In the genomic region with DNA sequence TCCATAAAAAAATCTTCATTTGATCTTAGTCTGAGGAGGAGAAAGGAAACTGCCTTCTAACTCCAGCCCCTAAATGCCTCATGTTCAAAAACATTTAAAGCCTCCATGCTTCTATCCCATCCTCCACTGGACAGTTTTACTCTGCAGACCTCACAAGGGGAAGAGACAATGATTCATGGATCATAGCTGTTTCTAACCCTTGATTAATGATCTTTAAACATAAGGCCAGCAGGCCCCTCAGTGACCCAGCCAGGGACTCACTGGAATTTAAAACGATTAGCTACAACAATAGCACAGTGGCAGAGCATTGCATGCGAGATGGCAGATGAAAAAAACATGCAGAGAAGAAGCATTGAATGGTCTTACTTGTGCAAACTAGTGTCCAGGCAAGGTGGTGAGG, we compare ENCODE assay signal across 19 cellular contexts. TPM values are rescaled to one million over a fixed set of nuclear protein-coding genes. Genes with fewer than 3 reads are reported as not detected.
DNase-seq lines count a peak whose midpoint lies in the region; ATAC-seq, FAIRE-seq and TF ChIP-seq lines count a peak whose summit lies in the region.
"Had no signal": no experiment of that assay in that cellular context is flagged by ENCODE, and none has a peak within 500 bp of the region (broad histone marks: within the 10 kb centered on the region; RNA-seq: fewer than 3 reads in every experiment).

No MANE protein-coding gene starts in this region.

- H3K4me1 Mint-ChIP-seq in astrocyte (ENCODE audit: low read depth, unreplicated experiment), result peaks cover 27% of the 10 kb centered on the region
- peaks cover 25% of the 10 kb centered on the region for H3K4me1 Mint-ChIP-seq in activated T-cell treated with anti-CD3 and anti-CD28 coated beads, Interleukin-2, amount 50 U/mL, for 24 hours (ENCODE audit: low read depth)

- no peak overlapping the region for H3K27ac ChIP-seq in astrocyte (ENCODE audit: low read depth, low read length)
- H3K27ac ChIP-seq in dorsolateral prefrontal cortex, result no peak overlapping the region
- H3K27ac ChIP-seq: RWPE1 had no signal

- no peak overlapping the region for H3K9ac ChIP-seq in astrocyte (ENCODE audit: low read length)

- DNase-seq in NCI-H82 (lab: John Stamatoyannopoulos, UW) (peak; percentile 45), NCI-H82 treated with DMSO at 0.1 percent for 48 hours (lab: John Stamatoyannopoulos, UW; ENCODE audit: unreplicated experiment) (no peak), astrocyte (ENCODE audit: low read depth) (peak; percentile 30), kidney tubule cell (ENCODE audit: low spot score) (peak; percentile 37), dorsolateral prefrontal cortex (no peak), NCI-H345 (lab: John Stamatoyannopoulos, UW) (no peak)
- DNase-seq in activated T-cell treated with anti-CD3 and anti-CD28 coated beads, Interleukin-2, amount 50 U/mL, for 24 hours, result no peak
- DNase-seq: 8988T; BE2C; CD4-positive, alpha-beta T cell; DMS79 treated with DMSO at 0.1 percent for 48 hours; KG1; NCI-H1436; NCI-H2081; NCI-H524 treated with DMSO at 0.1 percent for 48 hours had no signal

- peaks cover 18% of the 10 kb centered on the region for H3K36me3 Mint-ChIP-seq in astrocyte (ENCODE audit: low read depth, unreplicated experiment)
- H3K36me3 Mint-ChIP-seq in activated T-cell treated with anti-CD3 and anti-CD28 coated beads, Interleukin-2, amount 50 U/mL, for 24 hours (ENCODE audit: low read depth), result peaks cover 80% of the 10 kb centered on the region

- H3K9me3 Mint-ChIP-seq in astrocyte (ENCODE audit: unreplicated experiment), result no peaks in the 10 kb centered on the region
- H3K9me3 Mint-ChIP-seq in activated T-cell treated with anti-CD3 and anti-CD28 coated beads, Interleukin-2, amount 50 U/mL, for 24 hours, result no peaks in the 10 kb centered on the region
- H3K9me3 Mint-ChIP-seq: CD4-positive, alpha-beta T cell had no signal

- intact Hi-C loops in dorsolateral prefrontal cortex (cut with DNase I), result no loop called here

- peaks cover 55% of the 10 kb centered on the region for H3K79me2 ChIP-seq in astrocyte (ENCODE audit: insufficient read depth, low read length)

- TF ChIP-seq CTCF in astrocyte (IDR thresholded peaks at IDR 0.05; ENCODE audit: insufficient read depth, low read depth, low read length), result no peak
- no peak for TF ChIP-seq CTCF in dorsolateral prefrontal cortex (IDR thresholded peaks at IDR 0.05 in 54 of 56, conservative IDR thresholded peaks at IDR 0.05 in 2 of 56; ENCODE audit: low read depth in 1 of 56, partially characterized antibody in 56 of 56)

- H3K4me1 ChIP-seq in astrocyte (ENCODE audit: insufficient read depth, low read length), result peaks cover 17% of the 10 kb centered on the region
- H3K4me1 ChIP-seq: BE2C had no signal

- ATAC-seq in HG03342 (IDR thresholded peaks at IDR 0.05; ENCODE audit: unreplicated experiment), result no peak

- H3K4me3 Mint-ChIP-seq in astrocyte (ENCODE audit: unreplicated experiment), result peak overlapping the region; percentile 14
- no peak overlapping the region for H3K4me3 Mint-ChIP-seq in activated T-cell treated with anti-CD3 and anti-CD28 coated beads, Interleukin-2, amount 50 U/mL, for 24 hours
- H3K4me3 Mint-ChIP-seq: CD4-positive, alpha-beta T cell had no signal

- H3K4me3 ChIP-seq in astrocyte (ENCODE audit: insufficient read depth, low read depth, low read length) (no peak overlapping the region), dorsolateral prefrontal cortex (no peak overlapping the region)
- H3K4me3 ChIP-seq: HAP-1 had no signal

- H3K4me2 ChIP-seq in astrocyte (ENCODE audit: low read length), result peak overlapping the region; percentile 2

- no peaks in the 10 kb centered on the region for H3K27me3 Mint-ChIP-seq in astrocyte (ENCODE audit: low read depth, unreplicated experiment)
- H3K27me3 Mint-ChIP-seq in activated T-cell treated with anti-CD3 and anti-CD28 coated beads, Interleukin-2, amount 50 U/mL, for 24 hours, result no peaks in the 10 kb centered on the region
- H3K27me3 Mint-ChIP-seq: CD4-positive, alpha-beta T cell had no signal

- peaks cover 67% of the 10 kb centered on the region for H4K20me1 ChIP-seq in astrocyte (ENCODE audit: insufficient read depth, low read length)

- H3K36me3 ChIP-seq in astrocyte (ENCODE audit: insufficient read depth, low read length), result peaks cover 17% of the 10 kb centered on the region

- FAIRE-seq in astrocyte (lab: Jason Lieb, UNC), result no peak
- FAIRE-seq: G401.6 had no signal

- H3K27me3 ChIP-seq in astrocyte (ENCODE audit: insufficient read depth, low read length) (no peaks in the 10 kb centered on the region), dorsolateral prefrontal cortex (no peaks in the 10 kb centered on the region)
- H3K27me3 ChIP-seq: BE2C had no signal

- H2AFZ ChIP-seq in astrocyte (ENCODE audit: low read depth, low read length), result no peak overlapping the region

- no peak overlapping the region for H3K27ac Mint-ChIP-seq in astrocyte (ENCODE audit: unreplicated experiment)
- H3K27ac Mint-ChIP-seq in activated T-cell treated with anti-CD3 and anti-CD28 coated beads, Interleukin-2, amount 50 U/mL, for 24 hours, result no peak overlapping the region
- H3K27ac Mint-ChIP-seq: CD4-positive, alpha-beta T cell had no signal

- H3K9me3 ChIP-seq in astrocyte (ENCODE audit: insufficient read depth, low read depth, low read length), result no peaks in the 10 kb centered on the region
- H3K9me3 ChIP-seq: BE2C, HAP-1 had no signal

RNA-seq across cellular contexts. Expression of a gene that starts 6.0 kb away (rescaled TPM):
- total RNA-seq in astrocyte (94.5 and 107 TPM in 2 replicates), dorsolateral prefrontal cortex (100 to 1,000 TPM; 106 to 224 (median 181) TPM)

RNA-seq across cellular contexts. Expression of a gene that starts 8.8 kb away (rescaled TPM):
- 7.2 and 8.6 TPM in 2 replicates for total RNA-seq in astrocyte
- 1,000 to 10,000 TPM in 27 of 120 experiments, 100 to 1,000 TPM in 93; 272 to 2,157 (median 860) TPM for total RNA-seq in dorsolateral prefrontal cortex

RNA-seq across cellular contexts. Expression of a gene that starts 18.4 kb away (rescaled TPM):
- total RNA-seq in astrocyte (55.3 and 58.5 TPM in 2 replicates), dorsolateral prefrontal cortex (10 to 100 TPM; 24.9 to 78.4 (median 47.8) TPM)

RNA-seq across cellular contexts. Expression of a gene that starts 20.7 kb away (rescaled TPM):
- 42.6 and 45.1 TPM in 2 replicates for total RNA-seq in astrocyte
- total RNA-seq in dorsolateral prefrontal cortex, result 100 to 1,000 TPM in 1 of 120 experiments, 10 to 100 TPM in 119; 17.0 to 102 (median 32.4) TPM

RNA-seq across cellular contexts. Expression of a gene that starts 50.0 kb away (rescaled TPM):
- total RNA-seq in astrocyte (43.3 and 43.6 TPM in 2 replicates), dorsolateral prefrontal cortex (100 to 1,000 TPM in 2 of 120 experiments, 10 to 100 TPM in 118; 37.9 to 103 (median 73.9) TPM)

Comparison
In these comparisons a context has a peak if more than half of its experiments do, and no peak if none do; other contexts are left out.
1. DNase-seq: peak in NCI-H82 (single experiment), astrocyte (single experiment) and kidney tubule cell (single experiment); none in NCI-H82 treated with DMSO at 0.1 percent for 48 hours (single experiment), dorsolateral prefrontal cortex (0 of 10), activated T-cell treated with anti-CD3 and anti-CD28 coated beads, Interleukin-2, amount 50 U/mL, for 24 hours (single experiment) and NCI-H345 (single experiment).
2. RNA of a gene that starts 8.8 kb away (total RNA-seq): 272 to 2,157 TPM in dorsolateral prefrontal cortex; 7.2 to 8.6 TPM in astrocyte; every median in the first group is over 10 times any median in the second.